In the genomic region with DNA sequence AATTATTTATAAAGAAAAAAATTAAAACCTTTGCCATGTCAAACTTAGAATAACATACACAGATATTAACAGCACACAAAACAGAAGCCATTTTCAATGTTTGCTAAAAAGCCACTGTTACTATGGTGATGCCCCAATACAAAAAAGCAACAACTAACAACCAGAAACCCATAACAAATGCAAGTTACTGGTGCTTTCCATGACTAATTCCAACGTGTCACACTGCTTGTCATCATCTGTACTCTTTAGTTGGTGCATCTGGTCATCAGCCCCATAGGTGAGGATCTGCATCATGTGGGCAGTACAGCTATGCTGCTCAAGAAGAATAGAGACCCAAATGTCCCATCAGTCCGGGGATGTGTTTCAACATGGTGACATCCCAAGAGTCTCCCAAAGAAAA, we compare ENCODE assay signal across 10 cellular contexts. TPM values are rescaled to one million over a fixed set of nuclear protein-coding genes. Genes with fewer than 3 reads are reported as not detected.
DNase-seq lines count a peak whose midpoint lies in the region; ATAC-seq and TF ChIP-seq lines count a peak whose summit lies in the region.
"Had no signal": no experiment of that assay in that cellular context is flagged by ENCODE, and none has a peak within 500 bp of the region (broad histone marks: within the 10 kb centered on the region; RNA-seq: fewer than 3 reads in every experiment).

No MANE protein-coding gene starts in this region.

- ATAC-seq in effector memory CD8-positive, alpha-beta T cell (replicated peaks), result peak; percentile 94
- ATAC-seq in GM18873 (IDR thresholded peaks at IDR 0.05; ENCODE audit: low FRiP score, unreplicated experiment), result no peak

- no peaks in the 10 kb centered on the region for H3K27me3 ChIP-seq in breast epithelium
- H3K27me3 ChIP-seq: uterus had no signal

- POLR2A ChIA-PET in MCF 10A (lab: Yijun Ruan, JAX), result no interaction called here

- no peaks in the 10 kb centered on the region for H3K36me3 ChIP-seq in breast epithelium
- H3K36me3 ChIP-seq: uterus had no signal

- TF ChIP-seq CTCF in MCF 10A (IDR thresholded peaks at IDR 0.05; ENCODE audit: unreplicated experiment) (no peak), breast epithelium (IDR thresholded peaks at IDR 0.05) (no peak)

- H3K27ac Mint-ChIP-seq in MCF 10A (ENCODE audit: low read depth, unreplicated experiment), result no peak overlapping the region
- H3K27ac Mint-ChIP-seq in effector memory CD8-positive, alpha-beta T cell, result peak overlapping the region in 1 of 2 donors; percentile 8
- H3K27ac Mint-ChIP-seq in stimulated activated naive CD8-positive, alpha-beta T cell treated with anti-CD3 and anti-CD28 coated beads, Interleukin-15, Interleukin-2, amounts not matched to agents 100 ng/mL and 50 ng/mL, for 24 hours, result peak overlapping the region; percentile 87

- no peak overlapping the region for H3K4me3 ChIP-seq in breast epithelium
- H3K4me3 ChIP-seq: uterus had no signal

- intact Hi-C loops in MCF 10A (cut with micrococcal nuclease), result no loop called here
- intact Hi-C loops in breast epithelium (cut with DNase I; ENCODE audit: low total_unique reads), result no loop called here

- no peak overlapping the region for H3K4me3 Mint-ChIP-seq in MCF 10A (ENCODE audit: unreplicated experiment)
- no peak overlapping the region for H3K4me3 Mint-ChIP-seq in effector memory CD8-positive, alpha-beta T cell
- peak overlapping the region; percentile 15 for H3K4me3 Mint-ChIP-seq in stimulated activated naive CD8-positive, alpha-beta T cell treated with anti-CD3 and anti-CD28 coated beads, Interleukin-15, Interleukin-2, amounts not matched to agents 100 ng/mL and 50 ng/mL, for 24 hours
- H3K4me3 Mint-ChIP-seq: CD4-positive, alpha-beta memory T cell had no signal

- H3K9me3 Mint-ChIP-seq in MCF 10A (ENCODE audit: unreplicated experiment), result no peaks in the 10 kb centered on the region
- no peaks in the 10 kb centered on the region for H3K9me3 Mint-ChIP-seq in effector memory CD8-positive, alpha-beta T cell
- no peaks in the 10 kb centered on the region for H3K9me3 Mint-ChIP-seq in stimulated activated naive CD8-positive, alpha-beta T cell treated with anti-CD3 and anti-CD28 coated beads, Interleukin-15, Interleukin-2, amounts not matched to agents 100 ng/mL and 50 ng/mL, for 24 hours
- H3K9me3 Mint-ChIP-seq: CD4-positive, alpha-beta memory T cell had no signal

- DNase-seq in MCF 10A (ENCODE audit: unreplicated experiment), result peak; percentile 6
- DNase-seq in breast epithelium (ENCODE audit: low spot score in 2 of 2), result no peak
- DNase-seq in NOMO-1 treated with DMSO at 0.1 percent for 48 hours (lab: John Stamatoyannopoulos, UW; ENCODE audit: unreplicated experiment), result peak; percentile 70
- peak in 1 of 3 experiments; percentile 1 for DNase-seq in effector memory CD8-positive, alpha-beta T cell
- no peak for DNase-seq in superior temporal gyrus (ENCODE audit: extremely low spot score)
- no peak for DNase-seq in activated effector memory CD4-positive, alpha-beta T cell treated with Interleukin-2 at 50 U/mL for 16 hours
- DNase-seq: uterus had no signal

- CTCF ChIA-PET in MCF 10A (lab: Yijun Ruan, JAX), result interaction anchor here (1.5 kb wide), 1 partner anchor 14 kb away, joined by 9 read pairs; no protein-coding TSS in a partner anchor

- no TSS peak for BruUV-seq in MCF 10A (replicated peaks; lab: Mats Ljungman, UMichigan)

- no peaks in the 10 kb centered on the region for H3K4me1 ChIP-seq in breast epithelium
- H3K4me1 ChIP-seq: uterus had no signal

- TF ChIP-seq POLR2A in breast epithelium (IDR thresholded peaks at IDR 0.05), result no peak

- no peaks in the 10 kb centered on the region for H3K36me3 Mint-ChIP-seq in MCF 10A (ENCODE audit: insufficient read depth, unreplicated experiment)
- peaks cover 2% of the 10 kb centered on the region for H3K36me3 Mint-ChIP-seq in effector memory CD8-positive, alpha-beta T cell (ENCODE audit: insufficient read depth)
- no peaks in the 10 kb centered on the region for H3K36me3 Mint-ChIP-seq in stimulated activated naive CD8-positive, alpha-beta T cell treated with anti-CD3 and anti-CD28 coated beads, Interleukin-15, Interleukin-2, amounts not matched to agents 100 ng/mL and 50 ng/mL, for 24 hours (ENCODE audit: low read depth)
- H3K36me3 Mint-ChIP-seq: CD4-positive, alpha-beta memory T cell had no signal

- no peaks in the 10 kb centered on the region for H3K27me3 Mint-ChIP-seq in MCF 10A (ENCODE audit: insufficient read depth, unreplicated experiment)
- no peaks in the 10 kb centered on the region for H3K27me3 Mint-ChIP-seq in effector memory CD8-positive, alpha-beta T cell
- H3K27me3 Mint-ChIP-seq in stimulated activated naive CD8-positive, alpha-beta T cell treated with anti-CD3 and anti-CD28 coated beads, Interleukin-15, Interleukin-2, amounts not matched to agents 100 ng/mL and 50 ng/mL, for 24 hours, result peaks cover 12% of the 10 kb centered on the region

- no peak overlapping the region for H3K27ac ChIP-seq in breast epithelium
- H3K27ac ChIP-seq: uterus had no signal

- no peaks in the 10 kb centered on the region for H3K4me1 Mint-ChIP-seq in MCF 10A (ENCODE audit: insufficient read depth, unreplicated experiment)
- H3K4me1 Mint-ChIP-seq in effector memory CD8-positive, alpha-beta T cell (ENCODE audit: low read depth in 2 of 2), result no peaks in the 10 kb centered on the region
- peaks cover 29% of the 10 kb centered on the region for H3K4me1 Mint-ChIP-seq in stimulated activated naive CD8-positive, alpha-beta T cell treated with anti-CD3 and anti-CD28 coated beads, Interleukin-15, Interleukin-2, amounts not matched to agents 100 ng/mL and 50 ng/mL, for 24 hours (ENCODE audit: low read depth)

- H3K9me3 ChIP-seq in breast epithelium, result no peaks in the 10 kb centered on the region
- H3K9me3 ChIP-seq: uterus had no signal

RNA-seq across cellular contexts. Expression of gene ATP8B4, which starts 52.8 kb away (rescaled TPM):
- total RNA-seq in MCF 10A (2022) (not detected in 2 replicates), breast epithelium (10 to 100 TPM in 1 of 3 donors, 1 to 10 TPM in 2; 7.9 to 28.3 (median 9.5) TPM)

Comparison
In these comparisons a context has a peak if more than half of its experiments do, and no peak if none do; other contexts are left out.
1. DNase-seq: peak in MCF 10A (single experiment) and NOMO-1 treated with DMSO at 0.1 percent for 48 hours (single experiment); none in breast epithelium (0 of 2), superior temporal gyrus (single experiment) and activated effector memory CD4-positive, alpha-beta T cell treated with Interleukin-2 at 50 U/mL for 16 hours (single experiment).